ENCODE assay signal across 22 cellular contexts in the genomic region with DNA sequence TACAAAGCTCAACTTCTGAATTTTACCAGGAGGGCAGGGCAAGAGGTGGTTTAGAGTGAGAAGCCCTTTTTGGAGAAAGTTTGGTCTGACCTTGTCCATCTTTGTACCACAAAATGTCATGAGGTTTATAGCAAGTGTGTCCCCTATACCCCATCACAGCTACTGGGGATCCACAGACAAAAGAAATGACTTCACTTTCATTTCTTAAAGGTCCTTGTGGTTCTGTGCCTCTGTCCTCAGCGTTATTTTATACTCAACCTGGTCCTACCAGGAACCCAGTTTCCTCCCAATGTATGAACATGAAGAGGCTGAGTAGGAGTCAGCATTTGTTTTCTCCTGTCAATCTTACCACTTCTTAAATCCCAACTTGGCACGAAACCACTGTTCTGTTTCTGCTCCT.
A peak's percentile ranks its signal among the peaks of the same experiment; 100 is the strongest.
DNase-seq lines count a peak whose midpoint lies in the region; ATAC-seq and TF ChIP-seq lines count a peak whose summit lies in the region.
"Had no signal": no experiment of that assay in that cellular context is flagged by ENCODE, and none has a peak within 500 bp of the region (broad histone marks: within the 10 kb centered on the region; RNA-seq: fewer than 3 reads in every experiment).

No MANE protein-coding gene starts in this region.

- H3K9me3 ChIP-seq in CD8-positive, alpha-beta T cell (ENCODE audit: low read length), result no peaks in the 10 kb centered on the region
- H3K9me3 ChIP-seq in OCI-LY7 (ENCODE audit: low read length), result peaks cover 8% of the 10 kb centered on the region; the same call in 1 of the 2 replicates
- H3K9me3 ChIP-seq in sigmoid colon, result no peaks in the 10 kb centered on the region
- H3K9me3 ChIP-seq: body of pancreas, lower lobe of right lung, neutrophil, SK-N-SH had no signal

- peaks cover 40% of the 10 kb centered on the region for H3K36me3 Mint-ChIP-seq in CD8-positive, alpha-beta T cell
- peaks cover 21% of the 10 kb centered on the region for H3K36me3 Mint-ChIP-seq in activated naive CD8-positive, alpha-beta T cell treated with anti-CD3 and anti-CD28 coated beads for 36 hours
- H3K36me3 Mint-ChIP-seq: WTC11 had no signal

- peaks cover 3% of the 10 kb centered on the region for H3K36me3 ChIP-seq in CD8-positive, alpha-beta T cell (ENCODE audit: insufficient read depth, low read length)
- H3K36me3 ChIP-seq in OCI-LY7 (ENCODE audit: insufficient read depth, low read length), result peaks cover 24% of the 10 kb centered on the region
- H3K36me3 ChIP-seq in sigmoid colon, result no peaks in the 10 kb centered on the region
- H3K36me3 ChIP-seq in H7 (replicated peaks; ENCODE audit: control insufficient read depth, insufficient read depth, low read length), result no peaks in the 10 kb centered on the region
- H3K36me3 ChIP-seq: lower lobe of right lung, neutrophil had no signal

- TF ChIP-seq POLR2A in sigmoid colon (IDR thresholded peaks at IDR 0.05), result no peak

- intact Hi-C loops in CD8-positive, alpha-beta T cell (cut with DNase I, micrococcal nuclease), result loop anchor here in 1 of 2 experiments (5.0 kb wide), 1 partner anchor 157 kb away; a partner anchor contains a TSS
- intact Hi-C loops in OCI-LY7 (cut with micrococcal nuclease; ENCODE audit: unreplicated experiment) (loop anchor here (5.0 kb wide), 3 partner anchors 142 to 573 kb away; no protein-coding TSS in a partner anchor), sigmoid colon (cut with DNase I) (no loop called here)

- no peaks in the 10 kb centered on the region for H4K20me1 ChIP-seq in OCI-LY7 (ENCODE audit: insufficient read depth, low read length)

- H3K27me3 Mint-ChIP-seq in CD8-positive, alpha-beta T cell (ENCODE audit: low read depth), result no peaks in the 10 kb centered on the region
- H3K27me3 Mint-ChIP-seq in activated naive CD8-positive, alpha-beta T cell treated with anti-CD3 and anti-CD28 coated beads for 36 hours, result no peaks in the 10 kb centered on the region

- H3K4me3 Mint-ChIP-seq in CD8-positive, alpha-beta T cell, result no peak overlapping the region
- H3K4me3 Mint-ChIP-seq in activated naive CD8-positive, alpha-beta T cell treated with anti-CD3 and anti-CD28 coated beads for 36 hours, result no peak overlapping the region
- H3K4me3 Mint-ChIP-seq: WTC11 had no signal

- no peak overlapping the region for H2AFZ ChIP-seq in OCI-LY7 (ENCODE audit: low read length)

- H3K27me3 ChIP-seq in CD8-positive, alpha-beta T cell (ENCODE audit: insufficient read depth, low read length), result no peaks in the 10 kb centered on the region
- H3K27me3 ChIP-seq in sigmoid colon (no peaks in the 10 kb centered on the region), H7 (ENCODE audit: control insufficient read depth, insufficient read depth, low read length) (no peaks in the 10 kb centered on the region)
- H3K27me3 ChIP-seq: body of pancreas, neutrophil had no signal

- peaks cover 27% of the 10 kb centered on the region; the same call in 1 of the 2 replicates for H3K79me2 ChIP-seq in OCI-LY7 (ENCODE audit: insufficient read depth, low read depth, low read length)

- TF ChIP-seq CTCF in CD8-positive, alpha-beta T cell (IDR thresholded peaks at IDR 0.05), result no peak
- no peak for TF ChIP-seq CTCF in OCI-LY7 (conservative IDR thresholded peaks at IDR 0.05; ENCODE audit: low read length)
- TF ChIP-seq CTCF in sigmoid colon (IDR thresholded peaks at IDR 0.05), result no peak

- peak overlapping the region; percentile 77 for H3K4me2 ChIP-seq in OCI-LY7 (ENCODE audit: low read length)
- H3K4me2 ChIP-seq: SK-N-SH had no signal

- peaks cover 9% of the 10 kb centered on the region for H3K4me1 ChIP-seq in CD8-positive, alpha-beta T cell (ENCODE audit: insufficient read depth, low read length)
- H3K4me1 ChIP-seq in OCI-LY7 (ENCODE audit: insufficient read depth, low read length, poor library complexity, severe bottlenecking), result peaks cover 100% of the 10 kb centered on the region
- peaks cover 0 to 7% (median 0%) of the 10 kb centered on the region in 4 donors for H3K4me1 ChIP-seq in sigmoid colon

- no peak overlapping the region for H3K27ac ChIP-seq in CD8-positive, alpha-beta T cell (ENCODE audit: low read depth, low read length)
- H3K27ac ChIP-seq in OCI-LY7 (ENCODE audit: low read depth, low read length, poor library complexity, severe bottlenecking) (peak overlapping the region; percentile 95), sigmoid colon (no peak overlapping the region)
- H3K27ac ChIP-seq: body of pancreas, C4-2B, lower lobe of right lung, neutrophil had no signal

- in situ Hi-C loops in ACHN (cut with HindIII; ENCODE audit: low pct_ligation_motif_present, low pct_unique_long_range_greater_than_20kb, low sequenced_read_pairs), result loop anchor here (25.0 kb wide), 1 partner anchor 202 kb away; no protein-coding TSS in a partner anchor

- CTCF ChIA-PET in CD8-positive, alpha-beta T cell (lab: Charles Lee), result interaction anchor here (1.2 to 3.4 kb wide), 5 partner anchors 16 to 210 kb away, joined by 6 to 30 read pairs (median 10); no protein-coding TSS in a partner anchor
- CTCF ChIA-PET in OCI-LY7 (lab: Charles Lee; ENCODE audit: unreplicated experiment), result no interaction called here

- no peak for DNase-seq in CD8-positive, alpha-beta T cell
- DNase-seq in OCI-LY7 (ENCODE audit: low spot score), result no peak
- no peak for DNase-seq in activated naive CD8-positive, alpha-beta T cell treated with anti-CD3 and anti-CD28 coated beads for 36 hours
- DNase-seq in sigmoid colon, result peak; percentile 0
- no peak for DNase-seq in ACHN
- DNase-seq in H7, result no peak
- DNase-seq in Ammon's horn (ENCODE audit: low spot score), result no peak
- DNase-seq: activated CD8-positive, alpha-beta memory T cell treated with anti-CD3 and anti-CD28 coated beads for 24 hours; body of pancreas; DMS 273 treated with DMSO at 0.1 percent for 48 hours; kidney glomerular epithelial cell; lower lobe of right lung; NCI-H1105 treated with DMSO at 0.1 percent for 48 hours; NCI-H2029 treated with DMSO at 0.1 percent for 48 hours; NCI-H2227 treated with DMSO at 0.1 percent for 48 hours; SK-N-SH; stimulated activated CD8-positive, alpha-beta memory T cell treated with anti-CD3 and anti-CD28 coated beads, Interleukin-4, amount 100 ng/mL, for 48 hours; T-helper 9 cell had no signal

- TF ChIP-seq EP300 in sigmoid colon (IDR thresholded peaks at IDR 0.05), result no peak

- H3K27ac Mint-ChIP-seq in CD8-positive, alpha-beta T cell, result peak overlapping the region; percentile 56
- peak overlapping the region; percentile 55 for H3K27ac Mint-ChIP-seq in activated naive CD8-positive, alpha-beta T cell treated with anti-CD3 and anti-CD28 coated beads for 36 hours
- H3K27ac Mint-ChIP-seq: progenitor cell of endocrine pancreas, WTC11 had no signal

- POLR2A ChIA-PET in CD8-positive, alpha-beta T cell (lab: Charles Lee), result interaction anchor here (0.5 kb wide), 1 partner anchor 167 kb away, joined by 3 read pairs; no protein-coding TSS in a partner anchor
- POLR2A ChIA-PET in OCI-LY7 (lab: Charles Lee), result interaction anchor here (0.6 to 1.4 kb wide), 5 partner anchors 11 to 281 kb away, joined by 3 to 4 read pairs (median 3); no protein-coding TSS in a partner anchor

- H3K9me3 Mint-ChIP-seq in CD8-positive, alpha-beta T cell, result no peaks in the 10 kb centered on the region
- H3K9me3 Mint-ChIP-seq in activated naive CD8-positive, alpha-beta T cell treated with anti-CD3 and anti-CD28 coated beads for 36 hours, result no peaks in the 10 kb centered on the region
- H3K9me3 Mint-ChIP-seq: WTC11 had no signal

- 80 to 88% methylated on average over 2 of the region's 2 CpGs for WGBS in sigmoid colon, 2 donors

- peaks cover 32% of the 10 kb centered on the region for H3K4me1 Mint-ChIP-seq in CD8-positive, alpha-beta T cell (ENCODE audit: low read depth)
- peaks cover 45% of the 10 kb centered on the region for H3K4me1 Mint-ChIP-seq in activated naive CD8-positive, alpha-beta T cell treated with anti-CD3 and anti-CD28 coated beads for 36 hours

- no peak overlapping the region for H3K4me3 ChIP-seq in CD8-positive, alpha-beta T cell (ENCODE audit: low read depth, low read length)
- H3K4me3 ChIP-seq in OCI-LY7 (ENCODE audit: low read depth, low read length, poor library complexity, severe bottlenecking) (peak overlapping the region; percentile 11), sigmoid colon (no peak overlapping the region), H7 (ENCODE audit: insufficient read depth, low read depth, low read length) (no peak overlapping the region)
- H3K4me3 ChIP-seq: body of pancreas, lower lobe of right lung had no signal

- no peak for ATAC-seq in CD8-positive, alpha-beta T cell
- ATAC-seq: body of pancreas, lower lobe of right lung, WTC11 had no signal

- no TSS peak for BruUV-seq in OCI-LY7 (replicated peaks; lab: Mats Ljungman, UMichigan)

- H3K9me2 ChIP-seq in OCI-LY7 (ENCODE audit: insufficient read depth, low read length), result no peaks in the 10 kb centered on the region
- H3K9me2 ChIP-seq: SK-N-SH had no signal
